1 cellular context compared by ENCODE assay signal in genomic region chr4:168848112-168848511, GRCh38.
TF ChIP-seq lines count a peak whose summit lies in the region.

No MANE protein-coding gene starts in this region.

TF ChIP-seq in HepG2, 621 proteins besides CTCF, POLR2A, EP300 and RAD21 (continued from another document):
- TF ChIP-seq MIER2 (CRISPR knock-in tag; IDR thresholded peaks at IDR 0.05) (no peak), ZNF75D (CRISPR knock-in tag; IDR thresholded peaks at IDR 0.05; ENCODE audit: borderline replicate concordance) (no peak), SP140L (CRISPR knock-in tag; IDR thresholded peaks at IDR 0.05; ENCODE audit: borderline replicate concordance) (no peak), HNF1A (IDR thresholded peaks at IDR 0.05; ENCODE audit: low read depth) (no peak), HNF1A (CRISPR knock-in tag; IDR thresholded peaks at IDR 0.05; ENCODE audit: borderline replicate concordance) (no peak), MAFK (conservative IDR thresholded peaks at IDR 0.05 in 1 of 2, IDR thresholded peaks at IDR 0.05 in 1 of 2; ENCODE audit: low read length in 2 of 2) (peak; percentile 61 to 76; a peak in 3 of 4 replicates), ZNF446 (CRISPR knock-in tag; IDR thresholded peaks at IDR 0.05) (no peak), ZNF709 (CRISPR knock-in tag; IDR thresholded peaks at IDR 0.05) (no peak), ZNF777 (CRISPR knock-in tag; IDR thresholded peaks at IDR 0.05) (no peak), ARNTL (CRISPR knock-in tag; IDR thresholded peaks at IDR 0.05) (no peak), PRDM10 (CRISPR knock-in tag; IDR thresholded peaks at IDR 0.05; ENCODE audit: low read depth) (no peak), TGIF2 (CRISPR knock-in tag; IDR thresholded peaks at IDR 0.05) (no peak), ZNF616 (CRISPR knock-in tag; IDR thresholded peaks at IDR 0.05; ENCODE audit: low read depth) (no peak), NFYB (CRISPR knock-in tag; IDR thresholded peaks at IDR 0.05) (no peak), FOSL1 (CRISPR knock-in tag; IDR thresholded peaks at IDR 0.05; ENCODE audit: borderline replicate concordance) (no peak)
